ENCODE assay signal across 28 cellular contexts in genomic region chr1:101713760-101714159, GRCh38.
"Had no signal": no experiment of that assay in that cellular context is flagged by ENCODE, and none has a peak within 500 bp of the region (broad histone marks: within the 10 kb centered on the region; RNA-seq: fewer than 3 reads in every experiment).

No MANE protein-coding gene starts in this region.

- H3K4me3 Mint-ChIP-seq: activated B cell treated with CpG ODN at 0.5 μM for 24 hours; activated CD4-positive, alpha-beta memory T cell treated with anti-CD3 and anti-CD28 coated beads for 36 hours; activated CD4-positive, alpha-beta T cell treated with anti-CD3 and anti-CD28 coated beads for 36 hours; activated CD4-positive, alpha-beta T cell treated with anti-CD3 and anti-CD28 coated beads, Interleukin-2, amount 10 ng/mL, durations not matched to agents 24 days and 14 days; activated CD8-positive, alpha-beta memory T cell treated with anti-CD3 and anti-CD28 coated beads, Interleukin-2, amount 10 ng/mL, durations not matched to agents 7 days and 5 days; activated CD8-positive, alpha-beta T cell treated with anti-CD3 and anti-CD28 coated beads, Interleukin-2, amount 10 ng/mL, durations not matched to agents 7 days and 5 days; activated naive CD4-positive, alpha-beta T cell treated with anti-CD3 and anti-CD28 coated beads, Interleukin-2, amount 10 ng/mL, durations not matched to agents 7 days and 5 days; activated naive CD8-positive, alpha-beta T cell treated with anti-CD3 and anti-CD28 coated beads, Interleukin-2, amount 10 ng/mL, durations not matched to agents 7 days and 5 days; activated T-cell treated with anti-CD3 and anti-CD28 coated beads, Interleukin-2, amount 50 U/mL, for 24 hours; activated T-cell treated with anti-CD3 and anti-CD28 coated beads, Interleukin-2, amount 50 U/mL, for 72 hours; brain had no signal

- H3K4me3 ChIP-seq: ascending aorta, breast epithelium, cardiac muscle cell, colonic mucosa had no signal

- DNase-seq: activated B cell treated with CpG ODN at 0.5 μM for 24 hours; activated CD4-positive, alpha-beta memory T cell treated with anti-CD3 and anti-CD28 coated beads for 36 hours; activated CD4-positive, alpha-beta T cell treated with anti-CD3 and anti-CD28 coated beads for 36 hours; activated CD4-positive, alpha-beta T cell treated with anti-CD3 and anti-CD28 coated beads, Interleukin-2, amount 10 ng/mL, durations not matched to agents 24 days and 14 days; activated CD8-positive, alpha-beta memory T cell treated with anti-CD3 and anti-CD28 coated beads, Interleukin-2, amount 10 ng/mL, durations not matched to agents 7 days and 5 days; activated CD8-positive, alpha-beta memory T cell treated with anti-CD3 and anti-CD28 coated beads, Interleukin-2, amount 50 U/mL, for 4 hours; activated CD8-positive, alpha-beta T cell treated with anti-CD3 and anti-CD28 coated beads, Interleukin-2, amount 10 ng/mL, durations not matched to agents 7 days and 5 days; activated gamma-delta T cell; activated naive CD4-positive, alpha-beta T cell; activated naive CD4-positive, alpha-beta T cell treated with anti-CD3 and anti-CD28 coated beads, Interleukin-2, amount 10 ng/mL, durations not matched to agents 7 days and 5 days; activated naive CD8-positive, alpha-beta T cell treated with anti-CD3 and anti-CD28 coated beads, Interleukin-2, amount 10 ng/mL, durations not matched to agents 7 days and 5 days; activated T-cell treated with anti-CD3 and anti-CD28 coated beads for 4 hours; activated T-cell treated with anti-CD3 and anti-CD28 coated beads, Interleukin-2, amount 50 U/mL, for 24 hours; activated T-cell treated with anti-CD3 and anti-CD28 coated beads, Interleukin-2, amount 50 U/mL, for 72 hours; central memory CD4-positive, alpha-beta T cell; cerebellar nuclear complex; colonic mucosa; effector CD8-positive, alpha-beta T cell; foreskin fibroblast; head of caudate nucleus; T-helper 2 cell had no signal

- H3K9me3 Mint-ChIP-seq: activated B cell treated with CpG ODN at 0.5 μM for 24 hours; activated CD4-positive, alpha-beta memory T cell treated with anti-CD3 and anti-CD28 coated beads for 36 hours; activated CD4-positive, alpha-beta T cell treated with anti-CD3 and anti-CD28 coated beads, Interleukin-2, amount 10 ng/mL, durations not matched to agents 24 days and 14 days; activated naive CD4-positive, alpha-beta T cell treated with anti-CD3 and anti-CD28 coated beads, Interleukin-2, amount 10 ng/mL, durations not matched to agents 7 days and 5 days; activated naive CD4-positive, alpha-beta T cell treated with anti-CD3 and anti-CD28 coated beads, Interleukin-2, amount 50 U/mL, for 72 hours; activated naive CD8-positive, alpha-beta T cell treated with anti-CD3 and anti-CD28 coated beads, Interleukin-2, amount 10 ng/mL, durations not matched to agents 7 days and 5 days; activated T-cell treated with anti-CD3 and anti-CD28 coated beads, Interleukin-2, amount 50 U/mL, for 24 hours; activated T-cell treated with anti-CD3 and anti-CD28 coated beads, Interleukin-2, amount 50 U/mL, for 72 hours; brain had no signal

- H3K36me3 ChIP-seq: ascending aorta, breast epithelium, cardiac muscle cell, colonic mucosa had no signal

- H3K4me1 ChIP-seq: ascending aorta, breast epithelium, colonic mucosa had no signal

- H3K27me3 ChIP-seq: ascending aorta, breast epithelium, cardiac muscle cell, colonic mucosa had no signal

- H3K27me3 Mint-ChIP-seq: activated B cell treated with CpG ODN at 0.5 μM for 24 hours; activated CD4-positive, alpha-beta T cell treated with anti-CD3 and anti-CD28 coated beads, Interleukin-2, amount 10 ng/mL, durations not matched to agents 24 days and 14 days; activated CD8-positive, alpha-beta memory T cell treated with anti-CD3 and anti-CD28 coated beads, Interleukin-2, amount 10 ng/mL, durations not matched to agents 7 days and 5 days; activated naive CD4-positive, alpha-beta T cell treated with anti-CD3 and anti-CD28 coated beads, Interleukin-2, amount 10 ng/mL, durations not matched to agents 7 days and 5 days; activated T-cell treated with anti-CD3 and anti-CD28 coated beads, Interleukin-2, amount 50 U/mL, for 24 hours; brain had no signal

- ATAC-seq: activated CD4-positive, alpha-beta T cell treated with anti-CD3 and anti-CD28 coated beads for 36 hours; activated CD4-positive, CD25-positive, alpha-beta regulatory T cell treated with anti-CD3 and anti-CD28 coated beads, Interleukin-2, amount 50 U/mL, for 24 hours; activated CD8-positive, alpha-beta memory T cell treated with anti-CD3 and anti-CD28 coated beads, Interleukin-2, amount 10 ng/mL, durations not matched to agents 7 days and 5 days; activated CD8-positive, alpha-beta T cell treated with anti-CD3 and anti-CD28 coated beads, Interleukin-2, amount 10 ng/mL, durations not matched to agents 7 days and 5 days; activated naive CD4-positive, alpha-beta T cell treated with anti-CD3 and anti-CD28 coated beads, Interleukin-2, amount 50 U/mL, for 72 hours; activated T-cell treated with anti-CD3 and anti-CD28 coated beads, Interleukin-2, amount 50 U/mL, for 72 hours; esophagus mucosa had no signal

- H3K36me3 Mint-ChIP-seq: activated CD4-positive, alpha-beta memory T cell treated with anti-CD3 and anti-CD28 coated beads for 36 hours; activated CD8-positive, alpha-beta memory T cell treated with anti-CD3 and anti-CD28 coated beads, Interleukin-2, amount 10 ng/mL, durations not matched to agents 7 days and 5 days; activated naive CD4-positive, alpha-beta T cell treated with anti-CD3 and anti-CD28 coated beads, Interleukin-2, amount 10 ng/mL, durations not matched to agents 7 days and 5 days; activated naive CD4-positive, alpha-beta T cell treated with anti-CD3 and anti-CD28 coated beads, Interleukin-2, amount 50 U/mL, for 72 hours; activated naive CD8-positive, alpha-beta T cell treated with anti-CD3 and anti-CD28 coated beads, Interleukin-2, amount 10 ng/mL, durations not matched to agents 7 days and 5 days; brain had no signal

- H3K27ac ChIP-seq: ascending aorta, breast epithelium, cardiac muscle cell, colonic mucosa had no signal

- H3K9me3 ChIP-seq: ascending aorta, breast epithelium, colonic mucosa had no signal

- H3K4me1 Mint-ChIP-seq: activated B cell treated with CpG ODN at 0.5 μM for 24 hours; activated CD4-positive, alpha-beta T cell treated with anti-CD3 and anti-CD28 coated beads for 36 hours; activated CD4-positive, alpha-beta T cell treated with anti-CD3 and anti-CD28 coated beads, Interleukin-2, amount 10 ng/mL, durations not matched to agents 24 days and 14 days; activated CD8-positive, alpha-beta memory T cell treated with anti-CD3 and anti-CD28 coated beads, Interleukin-2, amount 10 ng/mL, durations not matched to agents 7 days and 5 days; activated naive CD4-positive, alpha-beta T cell treated with anti-CD3 and anti-CD28 coated beads, Interleukin-2, amount 10 ng/mL, durations not matched to agents 7 days and 5 days; activated naive CD8-positive, alpha-beta T cell treated with anti-CD3 and anti-CD28 coated beads, Interleukin-2, amount 10 ng/mL, durations not matched to agents 7 days and 5 days; brain had no signal

- H3K27ac Mint-ChIP-seq: activated B cell treated with CpG ODN at 0.5 μM for 24 hours; activated CD4-positive, alpha-beta memory T cell treated with anti-CD3 and anti-CD28 coated beads for 36 hours; activated CD4-positive, alpha-beta T cell treated with anti-CD3 and anti-CD28 coated beads for 36 hours; activated CD4-positive, alpha-beta T cell treated with anti-CD3 and anti-CD28 coated beads, Interleukin-2, amount 10 ng/mL, durations not matched to agents 24 days and 14 days; activated CD8-positive, alpha-beta memory T cell treated with anti-CD3 and anti-CD28 coated beads, Interleukin-2, amount 10 ng/mL, durations not matched to agents 7 days and 5 days; activated CD8-positive, alpha-beta T cell treated with anti-CD3 and anti-CD28 coated beads, Interleukin-2, amount 10 ng/mL, durations not matched to agents 7 days and 5 days; activated naive CD4-positive, alpha-beta T cell treated with anti-CD3 and anti-CD28 coated beads, Interleukin-2, amount 10 ng/mL, durations not matched to agents 7 days and 5 days; activated naive CD4-positive, alpha-beta T cell treated with anti-CD3 and anti-CD28 coated beads, Interleukin-2, amount 50 U/mL, for 72 hours; activated naive CD8-positive, alpha-beta T cell treated with anti-CD3 and anti-CD28 coated beads, Interleukin-2, amount 10 ng/mL, durations not matched to agents 7 days and 5 days; activated T-cell treated with anti-CD3 and anti-CD28 coated beads, Interleukin-2, amount 50 U/mL, for 24 hours; activated T-cell treated with anti-CD3 and anti-CD28 coated beads, Interleukin-2, amount 50 U/mL, for 72 hours; brain had no signal
